In the genomic region with DNA sequence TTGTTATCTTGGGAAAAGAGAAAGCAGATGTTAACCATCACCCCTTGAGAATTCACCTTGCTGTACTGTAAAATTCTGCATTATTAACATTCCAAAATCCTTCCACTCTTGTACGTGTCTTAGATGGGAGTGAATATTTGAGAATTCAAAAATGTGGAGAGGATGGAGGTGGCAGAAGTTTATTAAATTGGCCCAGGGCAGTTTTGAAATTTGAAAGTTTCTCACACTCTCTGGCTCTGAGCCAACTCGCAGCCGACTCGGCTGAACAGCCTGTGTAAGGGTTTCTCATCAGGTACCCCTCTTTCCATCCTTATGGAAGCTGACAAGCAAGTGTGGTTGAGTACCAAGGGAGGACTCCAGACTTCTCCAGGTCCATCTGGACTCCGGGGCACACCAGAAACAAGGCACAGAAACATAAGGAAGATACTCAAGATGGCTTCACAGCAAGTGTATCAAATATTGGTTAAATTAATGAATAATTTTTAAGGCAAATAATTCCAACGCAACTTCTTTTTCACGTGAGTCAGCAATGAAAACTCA, we compare ENCODE assay signal across 1 cellular context.
TF ChIP-seq lines count a peak whose summit lies in the region.

No MANE protein-coding gene starts in this region.

TF ChIP-seq in K562, 482 proteins besides CTCF, POLR2A, EP300 and RAD21 (continued from another document and continues in another):
- TF ChIP-seq ZBTB11 (CRISPR knock-in tag; IDR thresholded peaks at IDR 0.05) (no peak), ZNF699 (CRISPR knock-in tag; IDR thresholded peaks at IDR 0.05; ENCODE audit: insufficient replicate concordance) (no peak), TFAM (CRISPR knock-in tag; conservative IDR thresholded peaks at IDR 0.05) (no peak), CREB1 (IDR thresholded peaks at IDR 0.05) (no peak), CREB1 (CRISPR knock-in tag; IDR thresholded peaks at IDR 0.05) (no peak), NFIX (CRISPR knock-in tag; IDR thresholded peaks at IDR 0.05; ENCODE audit: low read depth) (peak; percentile 71), NR1H2 (CRISPR knock-in tag; IDR thresholded peaks at IDR 0.05) (no peak), POLR2H (tag; IDR thresholded peaks at IDR 0.05; ENCODE audit: low read depth) (no peak), RBM25 (IDR thresholded peaks at IDR 0.05; ENCODE audit: low read depth, low read length, severe bottlenecking) (no peak), NR2C2 (CRISPR knock-in tag; IDR thresholded peaks at IDR 0.05) (no peak), NR2C2 (tag; IDR thresholded peaks at IDR 0.05) (no peak), SUPT5H (IDR thresholded peaks at IDR 0.05) (no peak), PTRF (tag; IDR thresholded peaks at IDR 0.05) (no peak), CEBPZ (IDR thresholded peaks at IDR 0.05; ENCODE audit: borderline replicate concordance, low read depth, low read length) (no peak), GTF3C2 (IDR thresholded peaks at IDR 0.05; ENCODE audit: borderline replicate concordance, extremely low read depth, insufficient read length) (no peak), E2F6 (IDR thresholded peaks at IDR 0.05; ENCODE audit: borderline replicate concordance in 1 of 2, extremely low read depth in 1 of 2, insufficient read depth in 1 of 2, insufficient read length in 1 of 2, low read depth in 1 of 2, low read length in 1 of 2, poor library complexity in 1 of 2, severe bottlenecking in 1 of 2) (no peak), ETV6 (IDR thresholded peaks at IDR 0.05; ENCODE audit: borderline replicate concordance in 1 of 2, low read depth in 2 of 2, low read length in 1 of 2) (no peak), ETV6 (CRISPR knock-in tag; IDR thresholded peaks at IDR 0.05; ENCODE audit: borderline replicate concordance) (no peak), ZKSCAN8 (CRISPR knock-in tag; IDR thresholded peaks at IDR 0.05) (0 out of 2 replicates have a peak, but pooled peaks have one; percentile 7), ESRRA (IDR thresholded peaks at IDR 0.05; ENCODE audit: borderline replicate concordance, low read depth) (no peak), MNT (conservative IDR thresholded peaks at IDR 0.05) (no peak), NUFIP1 (IDR thresholded peaks at IDR 0.05; ENCODE audit: partially characterized antibody) (no peak), DNMT1 (IDR thresholded peaks at IDR 0.05) (no peak), DACH1 (IDR thresholded peaks at IDR 0.05; ENCODE audit: partially characterized antibody) (no peak), HNRNPL (IDR thresholded peaks at IDR 0.05; ENCODE audit: low read depth, low read length) (no peak), LEF1 (IDR thresholded peaks at IDR 0.05) (no peak), SRSF9 (IDR thresholded peaks at IDR 0.05; ENCODE audit: borderline replicate concordance, low read depth, low read length) (no peak), HSF4 (CRISPR knock-in tag; IDR thresholded peaks at IDR 0.05; ENCODE audit: borderline replicate concordance) (no peak), ZBED1 (IDR thresholded peaks at IDR 0.05) (no peak), ELF1 (tag; IDR thresholded peaks at IDR 0.05) (no peak), SNAPC5 (CRISPR knock-in tag; IDR thresholded peaks at IDR 0.05) (no peak), KAT7 (CRISPR knock-in tag; IDR thresholded peaks at IDR 0.05; ENCODE audit: borderline replicate concordance) (no peak), RBFOX2 (IDR thresholded peaks at IDR 0.05; ENCODE audit: low read depth, low read length) (no peak), MAFK (IDR thresholded peaks at IDR 0.05; ENCODE audit: low read length) (no peak), ZNF589 (CRISPR knock-in tag; IDR thresholded peaks at IDR 0.05; ENCODE audit: low read depth) (no peak), KLF13 (tag; IDR thresholded peaks at IDR 0.05; ENCODE audit: borderline replicate concordance, low read depth) (no peak), MYC (IDR thresholded peaks at IDR 0.05; ENCODE audit: low read depth, low read length) (no peak), MYC (CRISPR knock-in tag; IDR thresholded peaks at IDR 0.05; ENCODE audit: borderline replicate concordance, low read depth) (no peak), COPS2 (conservative IDR thresholded peaks at IDR 0.05) (no peak), ZKSCAN1 (IDR thresholded peaks at IDR 0.05; ENCODE audit: low read depth, low read length) (no peak), THRA (IDR thresholded peaks at IDR 0.05) (no peak), HEY1 (CRISPR knock-in tag; IDR thresholded peaks at IDR 0.05; ENCODE audit: borderline replicate concordance) (no peak), ZNF518B (CRISPR knock-in tag; IDR thresholded peaks at IDR 0.05) (no peak)
- TF ChIP-seq, protein P1, sequence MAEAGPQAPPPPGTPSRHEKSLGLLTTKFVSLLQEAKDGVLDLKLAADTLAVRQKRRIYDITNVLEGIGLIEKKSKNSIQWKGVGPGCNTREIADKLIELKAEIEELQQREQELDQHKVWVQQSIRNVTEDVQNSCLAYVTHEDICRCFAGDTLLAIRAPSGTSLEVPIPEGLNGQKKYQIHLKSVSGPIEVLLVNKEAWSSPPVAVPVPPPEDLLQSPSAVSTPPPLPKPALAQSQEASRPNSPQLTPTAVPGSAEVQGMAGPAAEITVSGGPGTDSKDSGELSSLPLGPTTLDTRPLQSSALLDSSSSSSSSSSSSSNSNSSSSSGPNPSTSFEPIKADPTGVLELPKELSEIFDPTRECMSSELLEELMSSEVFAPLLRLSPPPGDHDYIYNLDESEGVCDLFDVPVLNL (CRISPR knock-in tag; IDR thresholded peaks at IDR 0.05; ENCODE audit: low read depth): no peak
